Comparison of ENCODE assay signal across 22 cellular contexts in genomic region chr4:176385601-176386000, GRCh38.
"Had no signal": no experiment of that assay in that cellular context is flagged by ENCODE, and none has a peak within 500 bp of the region (broad histone marks: within the 10 kb centered on the region; RNA-seq: fewer than 3 reads in every experiment).

No MANE protein-coding gene starts in this region.

- H3K9me3 Mint-ChIP-seq: dendritic cell treated with granulocyte-macrophage colony-stimulating factor and Interleukin-4, amounts not matched to agents 40 ng/mL and 50 ng/mL, for 4 days; effector memory CD8-positive, alpha-beta T cell; endodermal cell had no signal

- H3K27ac Mint-ChIP-seq: dendritic cell treated with granulocyte-macrophage colony-stimulating factor and Interleukin-4, amounts not matched to agents 40 ng/mL and 50 ng/mL, for 4 days; effector memory CD8-positive, alpha-beta T cell; endodermal cell had no signal

- H3K4me3 Mint-ChIP-seq: dendritic cell treated with granulocyte-macrophage colony-stimulating factor and Interleukin-4, amounts not matched to agents 40 ng/mL and 50 ng/mL, for 4 days; effector memory CD8-positive, alpha-beta T cell; endodermal cell had no signal

- H3K4me1 Mint-ChIP-seq: endodermal cell had no signal

- DNase-seq: colonic mucosa; cortex of kidney; dermis blood vessel endothelial cell; dorsolateral prefrontal cortex; effector CD4-positive, alpha-beta T cell; effector CD8-positive, alpha-beta T cell; effector memory CD4-positive, alpha-beta T cell; effector memory CD8-positive, alpha-beta T cell; endodermal cell; erythroblast; esophagus squamous epithelium; foreskin fibroblast; foreskin keratinocyte; foreskin melanocyte; gastrocnemius medialis; glutamatergic neuron; head of caudate nucleus; heart left ventricle; heart right ventricle had no signal

- ATAC-seq: effector memory CD8-positive, alpha-beta T cell; esophagus mucosa; foreskin keratinocyte; gastrocnemius medialis; gastroesophageal sphincter; heart left ventricle; heart right ventricle had no signal

- H3K27me3 Mint-ChIP-seq: dendritic cell treated with granulocyte-macrophage colony-stimulating factor and Interleukin-4, amounts not matched to agents 40 ng/mL and 50 ng/mL, for 4 days had no signal
